Comparison of ENCODE assay signal across 8 cellular contexts in the genomic region with DNA sequence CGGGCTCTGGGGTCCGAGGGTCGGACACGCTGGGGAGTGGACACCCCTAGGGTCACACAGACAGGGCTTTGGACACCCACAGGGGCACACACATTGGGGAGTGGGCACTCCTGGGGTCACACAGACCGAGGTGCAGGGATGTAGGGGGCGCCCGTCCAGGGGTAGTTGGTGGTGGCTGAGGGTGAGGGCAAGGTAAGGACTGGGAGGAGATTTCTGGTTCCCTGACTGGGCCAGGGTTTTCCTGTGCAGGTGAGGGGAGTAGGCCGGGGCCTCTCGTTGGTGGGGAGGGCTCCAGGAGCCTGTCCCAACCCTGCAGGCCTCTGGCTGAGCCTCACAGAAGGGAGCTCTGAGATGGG. TPM values are rescaled to one million over a fixed set of nuclear protein-coding genes. Genes with fewer than 3 reads are reported as not detected.
DNase-seq lines count a peak whose midpoint lies in the region; ATAC-seq and TF ChIP-seq lines count a peak whose summit lies in the region.

No MANE protein-coding gene starts in this region.

- WGBS in IMR-90 (ENCODE audit: extremely low coverage in 2 of 2, insufficient read length in 1 of 2), 2 experiments = 32% methylated on average over 6 of the region's 9 CpGs; no CpG with 5 or more reads in 1 of the 2 experiments

- H3K9me1 ChIP-seq in IMR-90 (ENCODE audit: insufficient read depth, low read length) = no peaks in the 10 kb centered on the region

- CTCF ChIA-PET in IMR-90 (lab: Yijun Ruan, JAX) = no interaction called here

- H4K91ac ChIP-seq in IMR-90 (ENCODE audit: insufficient read depth, low read depth, low read length) = no peak overlapping the region; the same call in 1 of the 2 replicates

- peak overlapping the region; percentile 90 for H2AK9ac ChIP-seq in IMR-90 (replicated peaks; ENCODE audit: low read depth, low read length, poor library complexity)

- H3K4me3 ChIP-seq in IMR-90 (ENCODE audit: insufficient read depth, low read depth, low read length) (peak overlapping the region; percentile 43), coronary artery (peak overlapping the region; percentile 72)

- no peak overlapping the region for H3K27ac Mint-ChIP-seq in neural crest cell (ENCODE audit: unreplicated experiment)

- intact Hi-C loops in IMR-90 (cut with micrococcal nuclease) = no loop called here

- no peaks in the 10 kb centered on the region for H3K27me3 ChIP-seq in IMR-90 (ENCODE audit: control insufficient read depth, insufficient read depth, low read length)

- no TSS peak for BruUV-seq in IMR-90 (replicated peaks; lab: Mats Ljungman, UMichigan)

- peak overlapping the region; percentile 52 to 69; a peak in 3 of 4 replicates for H4K8ac ChIP-seq in IMR-90 (ENCODE audit: low read depth in 2 of 2, low read length in 2 of 2)

- H2AFZ ChIP-seq in IMR-90 (replicated peaks; ENCODE audit: low read length, poor library complexity) = peak overlapping the region; percentile 96

- H3K9me3 Mint-ChIP-seq in neural crest cell = no peaks in the 10 kb centered on the region

- no peak overlapping the region for H2BK15ac ChIP-seq in IMR-90 (ENCODE audit: low read depth, low read length)

- no peaks in the 10 kb centered on the region for H3K79me1 ChIP-seq in IMR-90 (ENCODE audit: low read depth in 1 of 2, low read length in 2 of 2)

- H4K20me1 ChIP-seq in IMR-90 (ENCODE audit: insufficient read depth, low read length) = no peaks in the 10 kb centered on the region

- no peak for TF ChIP-seq CTCF in IMR-90 (conservative IDR thresholded peaks at IDR 0.05; ENCODE audit: low read depth, low read length)
- TF ChIP-seq CTCF in coronary artery (IDR thresholded peaks at IDR 0.05) = no peak
- no peak for TF ChIP-seq CTCF in neural crest cell (conservative IDR thresholded peaks at IDR 0.05)

- peak; percentile 7 for ATAC-seq in GM18502 (IDR thresholded peaks at IDR 0.05; ENCODE audit: poor library complexity, unreplicated experiment)
- no peak for ATAC-seq in IMR-90 (ENCODE audit: low read depth)

- no peaks in the 10 kb centered on the region for H3K36me3 ChIP-seq in IMR-90 (ENCODE audit: control insufficient read depth, insufficient read depth, low read length)

- dilution Hi-C loops in IMR-90 (cut with HindIII; ENCODE audit: low sequenced_read_pairs, unreplicated experiment) = no loop called here

- no peak overlapping the region for H3K14ac ChIP-seq in IMR-90 (replicated peaks; ENCODE audit: low read depth, low read length)

- no peaks in the 10 kb centered on the region for H3K4me1 ChIP-seq in IMR-90 (ENCODE audit: control insufficient read depth, insufficient read depth, low read length)

- no peak overlapping the region for H3K56ac ChIP-seq in IMR-90 (ENCODE audit: extremely low read depth, insufficient read depth, low read length)

- POLR2A ChIA-PET in IMR-90 (lab: Charles Lee; ENCODE audit: unreplicated experiment) = no interaction called here

- no peak overlapping the region for H3K18ac ChIP-seq in IMR-90 (ENCODE audit: low read depth, low read length)

- H4K5ac ChIP-seq in IMR-90 (ENCODE audit: low read depth, low read length) = no peak overlapping the region

- no peaks in the 10 kb centered on the region for H3K27me3 Mint-ChIP-seq in neural crest cell (ENCODE audit: low read depth)

- no peaks in the 10 kb centered on the region for H3K9me3 ChIP-seq in IMR-90 (ENCODE audit: control insufficient read depth, insufficient read depth, low read length)

- in situ Hi-C loops in IMR-90 (cut with MboI; ENCODE audit: low sequenced_read_pairs) = no loop called here

- no peak overlapping the region for H2AK5ac ChIP-seq in IMR-90 (ENCODE audit: low read depth, low read length)

- H3K4me3 Mint-ChIP-seq in neural crest cell = peak overlapping the region; percentile 90

- H3K36me3 Mint-ChIP-seq in neural crest cell (ENCODE audit: low read depth) = no peaks in the 10 kb centered on the region

- TF ChIP-seq RAD21 in IMR-90 (IDR thresholded peaks at IDR 0.05; ENCODE audit: low read length) = no peak

- no peak overlapping the region for H3K4ac ChIP-seq in IMR-90 (ENCODE audit: low read depth, low read length)

- peak overlapping the region; percentile 22; the same call in 1 of the 2 replicates for H3K9ac ChIP-seq in IMR-90 (ENCODE audit: low read depth, low read length)

- H3K4me1 Mint-ChIP-seq in neural crest cell = no peaks in the 10 kb centered on the region

- no peak overlapping the region for H2BK120ac ChIP-seq in IMR-90 (ENCODE audit: low read depth, low read length)

- H3K4me2 ChIP-seq in IMR-90 (ENCODE audit: low read depth, low read length) = no peak overlapping the region; the same call in 1 of the 2 replicates

- H3K23ac ChIP-seq in IMR-90 (ENCODE audit: low read depth, low read length) = no peak overlapping the region

- DNase-seq in IMR-90 = no peak
- DNase-seq in coronary artery (ENCODE audit: low spot score) = no peak
- no peak for DNase-seq in neural crest cell (ENCODE audit: low read depth, low spot score)
- DNase-seq in HT-29 (ENCODE audit: low spot score) = no peak
- DNase-seq in germinal center (ENCODE audit: low spot score) = no peak
- no peak for DNase-seq in retina
- no peak for DNase-seq in AML-193 (lab: John Stamatoyannopoulos, UW)

- no peak overlapping the region for H2BK20ac ChIP-seq in IMR-90 (ENCODE audit: low read depth, low read length)

- H2BK5ac ChIP-seq in IMR-90 (ENCODE audit: low read depth, low read length, poor library complexity, severe bottlenecking) = no peak overlapping the region

- no peak overlapping the region; the same call in 1 of the 2 replicates for H3K27ac ChIP-seq in IMR-90 (ENCODE audit: insufficient read depth, low read length)
- peak overlapping the region in 1 of 2 donors; percentile 87 for H3K27ac ChIP-seq in coronary artery

- TF ChIP-seq POLR2A in IMR-90 (IDR thresholded peaks at IDR 0.05; ENCODE audit: low read depth, low read length) = no peak

TF ChIP-seq in IMR-90, 13 proteins besides CTCF, POLR2A, EP300 and RAD21 (continues in another document):
- no peak for TF ChIP-seq FOS (IDR thresholded peaks at IDR 0.05; ENCODE audit: low read depth, low read length)
- no peak for TF ChIP-seq RFX5 (IDR thresholded peaks at IDR 0.05; ENCODE audit: low read depth, low read length)
- no peak for TF ChIP-seq BHLHE40 (IDR thresholded peaks at IDR 0.05; ENCODE audit: low read depth, low read length)
- TF ChIP-seq NFE2L2 (IDR thresholded peaks at IDR 0.05; ENCODE audit: low read depth, low read length) = no peak
- TF ChIP-seq MAFK (IDR thresholded peaks at IDR 0.05; ENCODE audit: low read depth, low read length) = no peak
- TF ChIP-seq MAZ (IDR thresholded peaks at IDR 0.05; ENCODE audit: borderline replicate concordance, low read depth, low read length) = no peak
- TF ChIP-seq, protein P1, sequence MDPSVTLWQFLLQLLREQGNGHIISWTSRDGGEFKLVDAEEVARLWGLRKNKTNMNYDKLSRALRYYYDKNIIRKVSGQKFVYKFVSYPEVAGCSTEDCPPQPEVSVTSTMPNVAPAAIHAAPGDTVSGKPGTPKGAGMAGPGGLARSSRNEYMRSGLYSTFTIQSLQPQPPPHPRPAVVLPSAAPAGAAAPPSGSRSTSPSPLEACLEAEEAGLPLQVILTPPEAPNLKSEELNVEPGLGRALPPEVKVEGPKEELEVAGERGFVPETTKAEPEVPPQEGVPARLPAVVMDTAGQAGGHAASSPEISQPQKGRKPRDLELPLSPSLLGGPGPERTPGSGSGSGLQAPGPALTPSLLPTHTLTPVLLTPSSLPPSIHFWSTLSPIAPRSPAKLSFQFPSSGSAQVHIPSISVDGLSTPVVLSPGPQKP (IDR thresholded peaks at IDR 0.05; ENCODE audit: borderline replicate concordance, low read depth, low read length) = no peak
- no peak for TF ChIP-seq SMC3 (IDR thresholded peaks at IDR 0.05; ENCODE audit: low read depth, low read length)
- TF ChIP-seq, protein P2, sequence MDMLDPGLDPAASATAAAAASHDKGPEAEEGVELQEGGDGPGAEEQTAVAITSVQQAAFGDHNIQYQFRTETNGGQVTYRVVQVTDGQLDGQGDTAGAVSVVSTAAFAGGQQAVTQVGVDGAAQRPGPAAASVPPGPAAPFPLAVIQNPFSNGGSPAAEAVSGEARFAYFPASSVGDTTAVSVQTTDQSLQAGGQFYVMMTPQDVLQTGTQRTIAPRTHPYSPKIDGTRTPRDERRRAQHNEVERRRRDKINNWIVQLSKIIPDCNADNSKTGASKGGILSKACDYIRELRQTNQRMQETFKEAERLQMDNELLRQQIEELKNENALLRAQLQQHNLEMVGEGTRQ (IDR thresholded peaks at IDR 0.05; ENCODE audit: low read depth, low read length) = no peak

RNA-seq across cellular contexts. Expression of a gene that starts 21.9 kb away (rescaled TPM):
- 25.3 and 40.7 TPM in 2 replicates for total RNA-seq in IMR-90 (2012; rRNA removed)
- 67.4 and 71.5 TPM in 2 replicates for polyA plus RNA-seq in IMR-90 (2012; rRNA removed)
- polyA plus RNA-seq in IMR-90 (2012; cell fraction: cytosol; rRNA removed) = 67.3 and 74.2 TPM in 2 replicates
- 333 and 355 TPM in 2 replicates for polyA plus RNA-seq in IMR-90 (2012; cell fraction: nucleus; rRNA removed; ENCODE audit: low replicate concordance)
- 29.0 and 29.6 TPM in 2 replicates for total RNA-seq in neural crest cell
- 46.5 and 65.5 TPM in 2 replicates for total RNA-seq in HT-29 (2014; rRNA removed; shearing (Covaris generic))

RNA-seq across cellular contexts. Expression of a gene that starts 21.9 kb away (rescaled TPM):
- 17.5 and 19.7 TPM in 2 replicates for total RNA-seq in IMR-90 (2012; rRNA removed)
- polyA plus RNA-seq in IMR-90 (2012; rRNA removed) = 23.7 and 25.7 TPM in 2 replicates
- 21.9 and 22.0 TPM in 2 replicates for polyA plus RNA-seq in IMR-90 (2012; cell fraction: cytosol; rRNA removed)
- polyA plus RNA-seq in IMR-90 (2012; cell fraction: nucleus; rRNA removed; ENCODE audit: low replicate concordance) = 10.7 and 12.6 TPM in 2 replicates
- 17.8 and 20.9 TPM in 2 replicates for total RNA-seq in neural crest cell
- 39.4 and 41.6 TPM in 2 replicates for total RNA-seq in HT-29 (2014; rRNA removed; shearing (Covaris generic))

RNA-seq across cellular contexts. Expression of a gene that starts 27.8 kb away (rescaled TPM):
- 3.8 and 5.0 TPM in 2 replicates for total RNA-seq in IMR-90 (2012; rRNA removed)
- polyA plus RNA-seq in IMR-90 (2012; rRNA removed) = 65.5 and 71.1 TPM in 2 replicates
- 78.8 and 141 TPM in 2 replicates for polyA plus RNA-seq in IMR-90 (2012; cell fraction: cytosol; rRNA removed)
- 28.6 and 59.4 TPM in 2 replicates for polyA plus RNA-seq in IMR-90 (2012; cell fraction: nucleus; rRNA removed; ENCODE audit: low replicate concordance)
- 30.2 and 33.7 TPM in 2 replicates for total RNA-seq in neural crest cell
- total RNA-seq in HT-29 (2014; rRNA removed; shearing (Covaris generic)) = 0.15 and 0.57 TPM in 2 replicates

RNA-seq across cellular contexts. Expression of a gene that starts 42.8 kb away (rescaled TPM):
- under 0.01 and 0.18 TPM in 2 replicates for total RNA-seq in IMR-90 (2012; rRNA removed)
- 2.0 and 2.2 TPM in 2 replicates for polyA plus RNA-seq in IMR-90 (2012; rRNA removed)
- 1.4 and 1.8 TPM in 2 replicates for polyA plus RNA-seq in IMR-90 (2012; cell fraction: cytosol; rRNA removed)
- 8.4 and 10.5 TPM in 2 replicates for polyA plus RNA-seq in IMR-90 (2012; cell fraction: nucleus; rRNA removed; ENCODE audit: low replicate concordance)
- 13.8 and 14.7 TPM in 2 replicates for total RNA-seq in neural crest cell
- total RNA-seq in HT-29 (2014; rRNA removed; shearing (Covaris generic)) = 10.6 and 12.6 TPM in 2 replicates

RNA-seq across cellular contexts. Expression of a gene that starts 58.5 kb away (rescaled TPM):
- total RNA-seq in IMR-90 (2012; rRNA removed) (23.9 and 24.4 TPM in 2 replicates), neural crest cell (26.2 TPM in 2 replicates)
- 40.5 and 43.6 TPM in 2 replicates for polyA plus RNA-seq in IMR-90 (2012; rRNA removed)
- 33.3 and 43.9 TPM in 2 replicates for polyA plus RNA-seq in IMR-90 (2012; cell fraction: cytosol; rRNA removed)
- 41.0 and 57.8 TPM in 2 replicates for polyA plus RNA-seq in IMR-90 (2012; cell fraction: nucleus; rRNA removed; ENCODE audit: low replicate concordance)
- total RNA-seq in HT-29 (2014; rRNA removed; shearing (Covaris generic)) = 46.6 and 53.6 TPM in 2 replicates
